10 cellular contexts compared by ENCODE assay signal in genomic region chr5:179607449-179607931, GRCh38. TPM values are rescaled to one million over a fixed set of nuclear protein-coding genes. Genes with fewer than 3 reads are reported as not detected.
DNase-seq lines count a peak whose midpoint lies in the region; ATAC-seq, FAIRE-seq and TF ChIP-seq lines count a peak whose summit lies in the region.
"Had no signal": no experiment of that assay in that cellular context is flagged by ENCODE, and none has a peak within 500 bp of the region (broad histone marks: within the 10 kb centered on the region; RNA-seq: fewer than 3 reads in every experiment).

No MANE protein-coding gene starts in this region.

- peaks cover 34% of the 10 kb centered on the region for H3K36me3 ChIP-seq in CD8-positive, alpha-beta T cell (ENCODE audit: insufficient read depth, low read length)
- H3K36me3 ChIP-seq in esophagus (ENCODE audit: control insufficient read depth in 2 of 2, insufficient read depth in 2 of 2, low read length in 1 of 2) (peaks cover 6 to 44% of the 10 kb centered on the region in 2 donors), HAP-1 (replicated peaks) (peaks cover 76% of the 10 kb centered on the region)

- no peak overlapping the region for H3K4me3 Mint-ChIP-seq in CD8-positive, alpha-beta T cell
- H3K4me3 Mint-ChIP-seq: natural killer cell treated with Interleukin-12 subunit alpha and Interleukin-12 subunit beta and Interleukin-15 and Interleukin-18, amount 100 ng/mL, for 72 hours had no signal

- peaks cover 39% of the 10 kb centered on the region for H3K4me1 Mint-ChIP-seq in CD8-positive, alpha-beta T cell (ENCODE audit: low read depth)

- no peak for ATAC-seq in CD8-positive, alpha-beta T cell
- ATAC-seq in GM21381 (IDR thresholded peaks at IDR 0.05; ENCODE audit: unreplicated experiment): no peak

- FAIRE-seq in HTR-8/SVneo (lab: Jason Lieb, UNC): no peak

- no peaks in the 10 kb centered on the region for H3K27me3 ChIP-seq in CD8-positive, alpha-beta T cell (ENCODE audit: insufficient read depth, low read length)
- H3K27me3 ChIP-seq in esophagus (ENCODE audit: control insufficient read depth in 1 of 2, insufficient read depth in 2 of 2, low read length in 2 of 2) (no peaks in the 10 kb centered on the region), HAP-1 (ENCODE audit: low read depth) (no peaks in the 10 kb centered on the region)

- H3K9me3 Mint-ChIP-seq in CD8-positive, alpha-beta T cell: no peaks in the 10 kb centered on the region
- H3K9me3 Mint-ChIP-seq: natural killer cell treated with Interleukin-12 subunit alpha and Interleukin-12 subunit beta and Interleukin-15 and Interleukin-18, amount 100 ng/mL, for 72 hours had no signal

- 48 to 69% methylated on average over 10 of the region's 10 CpGs for WGBS in esophagus, 2 donors

- CTCF ChIA-PET in CD8-positive, alpha-beta T cell (lab: Charles Lee): interaction anchor here (7.8 kb wide), 1 partner anchor 14 kb away, joined by 48 read pairs; the partner anchor contains the start of gene HNRNPH1

- POLR2A ChIA-PET in CD8-positive, alpha-beta T cell (lab: Charles Lee): interaction anchor here (1.1 to 3.3 kb wide), 2 partner anchors 13 to 15 kb away, joined by 5 to 26 read pairs; partner anchors contain the start of gene HNRNPH1

- TF ChIP-seq CTCF in CD8-positive, alpha-beta T cell (IDR thresholded peaks at IDR 0.05): no peak

- H3K4me1 ChIP-seq in CD8-positive, alpha-beta T cell (ENCODE audit: insufficient read depth, low read length): peaks cover 25% of the 10 kb centered on the region
- H3K4me1 ChIP-seq in esophagus (ENCODE audit: control insufficient read depth in 2 of 2, insufficient read depth in 2 of 2, low read length in 1 of 2) (peaks cover 0 to 22% of the 10 kb centered on the region in 2 donors), HAP-1 (no peaks in the 10 kb centered on the region)

- no peaks in the 10 kb centered on the region for H3K9me3 ChIP-seq in CD8-positive, alpha-beta T cell (ENCODE audit: low read length)
- H3K9me3 ChIP-seq in esophagus (ENCODE audit: control insufficient read depth in 2 of 2, insufficient read depth in 1 of 2, low read depth in 1 of 2, low read length in 1 of 2): no peaks in the 10 kb centered on the region
- H3K9me3 ChIP-seq in HAP-1: no peaks in the 10 kb centered on the region

- no peak overlapping the region for H3K4me3 ChIP-seq in CD8-positive, alpha-beta T cell (ENCODE audit: low read depth, low read length)
- H3K4me3 ChIP-seq in esophagus (ENCODE audit: low read depth in 1 of 2, low read length in 2 of 2): no peak overlapping the region
- no peak overlapping the region for H3K4me3 ChIP-seq in HAP-1

- H3K27ac Mint-ChIP-seq in CD8-positive, alpha-beta T cell: peak overlapping the region; percentile 70

- no peak for DNase-seq in CD8-positive, alpha-beta T cell
- DNase-seq in NCI-H524 treated with DMSO at 0.1 percent for 48 hours (lab: John Stamatoyannopoulos, UW): peak; percentile 62
- DNase-seq in occipital lobe (lab: John Stamatoyannopoulos, UW): peak; percentile 64
- DNase-seq in HAP-1 (ENCODE audit: low spot score in 2 of 2): no peak
- DNase-seq in HTR-8/SVneo (ENCODE audit: insufficient read length, low spot score): no peak
- DNase-seq in kidney glomerular epithelial cell (lab: John Stamatoyannopoulos, UW): no peak
- DNase-seq: SHP77 treated with DMSO at 0.1 percent for 48 hours had no signal

- peaks cover 75% of the 10 kb centered on the region for H3K36me3 Mint-ChIP-seq in CD8-positive, alpha-beta T cell

- no peaks in the 10 kb centered on the region for H3K27me3 Mint-ChIP-seq in CD8-positive, alpha-beta T cell (ENCODE audit: low read depth)
- H3K27me3 Mint-ChIP-seq: natural killer cell treated with Interleukin-12 subunit alpha and Interleukin-12 subunit beta and Interleukin-15 and Interleukin-18, amount 100 ng/mL, for 72 hours had no signal

- H3K27ac ChIP-seq in CD8-positive, alpha-beta T cell (ENCODE audit: low read depth, low read length): no peak overlapping the region
- peak overlapping the region; percentile 34 to 38 for H3K27ac ChIP-seq in esophagus (ENCODE audit: low read depth in 2 of 2, low read length in 1 of 2)

- intact Hi-C loops in CD8-positive, alpha-beta T cell (cut with DNase I, micrococcal nuclease): no loop called here

- in situ Hi-C loops in HAP-1 (cut with MboI; ENCODE audit: low sequenced_read_pairs): no loop called here

RNA-seq across cellular contexts. Expression of gene HNRNPH1, which starts 16.0 kb away (rescaled TPM):
- 1,000 to 10,000 TPM; 2,565 to 2,635 TPM for total RNA-seq in CD8-positive, alpha-beta T cell
- polyA plus RNA-seq in esophagus: 100 to 1,000 TPM; 156 to 247 TPM
- total RNA-seq in occipital lobe: 755 TPM

RNA-seq across cellular contexts. Expression of gene RUFY1, which starts 57.1 kb away (rescaled TPM):
- 10 to 100 TPM; 19.6 to 19.8 TPM for total RNA-seq in CD8-positive, alpha-beta T cell
- polyA plus RNA-seq in esophagus: 10 to 100 TPM; 30.1 to 31.9 TPM
- 24.0 TPM for total RNA-seq in occipital lobe

Comparison
In these comparisons a context has a peak if more than half of its experiments do, and no peak if none do; other contexts are left out.
1. DNase-seq: peak in NCI-H524 treated with DMSO at 0.1 percent for 48 hours (single experiment) and occipital lobe (single experiment); none in CD8-positive, alpha-beta T cell (0 of 7), HAP-1 (0 of 2), HTR-8/SVneo (single experiment) and kidney glomerular epithelial cell (single experiment).